ENCODE assay signal across 1 cellular context in the genomic region with DNA sequence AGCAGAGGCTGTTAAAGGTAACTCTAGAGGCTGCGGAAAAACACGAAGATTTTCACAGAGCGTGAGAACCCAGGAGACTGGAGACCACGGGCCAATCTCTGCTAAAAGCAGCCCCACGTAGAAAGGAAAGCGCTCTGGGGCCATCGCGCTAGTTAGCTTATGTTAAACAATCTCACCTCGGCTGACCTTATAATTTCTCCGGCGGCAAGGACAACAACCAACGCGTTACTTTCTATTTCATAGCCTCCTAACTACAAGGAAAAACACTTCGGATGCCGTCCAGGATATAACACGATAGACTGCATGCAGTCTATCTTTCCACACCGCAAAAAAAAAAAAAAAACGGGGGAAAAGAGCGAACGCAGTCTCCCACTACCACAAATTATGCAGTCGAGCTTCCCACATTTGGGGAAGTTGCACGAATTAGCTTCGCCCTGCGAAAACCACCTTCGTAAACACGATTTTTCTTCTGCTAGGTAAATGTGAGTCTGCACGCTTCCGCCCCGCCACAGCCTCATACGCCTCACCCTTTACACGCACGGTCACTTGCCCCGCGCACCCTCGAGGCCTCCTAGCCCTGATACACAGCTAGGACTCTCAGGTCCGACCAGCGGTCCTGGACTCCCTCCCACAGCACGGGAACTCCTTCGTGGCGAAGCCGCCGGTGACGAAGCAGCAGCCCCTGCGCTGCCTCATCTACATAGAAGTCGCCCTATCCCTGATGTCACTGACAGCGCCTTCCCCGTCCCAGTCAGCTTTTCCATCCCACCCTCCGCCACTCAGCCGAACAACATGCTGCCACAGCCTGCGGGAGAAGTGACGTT.
TF ChIP-seq lines count a peak whose summit lies in the region.

No MANE protein-coding gene starts in this region.

TF ChIP-seq in GM12878, 131 proteins besides CTCF, POLR2A, EP300 and RAD21 (continued from another document):
- peak; percentile 76 to 85 for TF ChIP-seq IKZF2 (IDR thresholded peaks at IDR 0.05)
- TF ChIP-seq PKNOX1 (IDR thresholded peaks at IDR 0.05) = peak; percentile 57
- 0 out of 2 replicates have a peak, but pooled peaks have one; percentile 41 for TF ChIP-seq GABPA (IDR thresholded peaks at IDR 0.05; ENCODE audit: low read depth)
- TF ChIP-seq POU2F2 (IDR thresholded peaks at IDR 0.05; ENCODE audit: borderline replicate concordance, low read depth, low read length) = peak; percentile 98
- peak; percentile 100 for TF ChIP-seq PML (IDR thresholded peaks at IDR 0.05; ENCODE audit: low read length)
- no peak for TF ChIP-seq RBBP5 (conservative IDR thresholded peaks at IDR 0.05)
- no peak for TF ChIP-seq SREBF1 (IDR thresholded peaks at IDR 0.05; ENCODE audit: low read length)
- TF ChIP-seq, protein P1, sequence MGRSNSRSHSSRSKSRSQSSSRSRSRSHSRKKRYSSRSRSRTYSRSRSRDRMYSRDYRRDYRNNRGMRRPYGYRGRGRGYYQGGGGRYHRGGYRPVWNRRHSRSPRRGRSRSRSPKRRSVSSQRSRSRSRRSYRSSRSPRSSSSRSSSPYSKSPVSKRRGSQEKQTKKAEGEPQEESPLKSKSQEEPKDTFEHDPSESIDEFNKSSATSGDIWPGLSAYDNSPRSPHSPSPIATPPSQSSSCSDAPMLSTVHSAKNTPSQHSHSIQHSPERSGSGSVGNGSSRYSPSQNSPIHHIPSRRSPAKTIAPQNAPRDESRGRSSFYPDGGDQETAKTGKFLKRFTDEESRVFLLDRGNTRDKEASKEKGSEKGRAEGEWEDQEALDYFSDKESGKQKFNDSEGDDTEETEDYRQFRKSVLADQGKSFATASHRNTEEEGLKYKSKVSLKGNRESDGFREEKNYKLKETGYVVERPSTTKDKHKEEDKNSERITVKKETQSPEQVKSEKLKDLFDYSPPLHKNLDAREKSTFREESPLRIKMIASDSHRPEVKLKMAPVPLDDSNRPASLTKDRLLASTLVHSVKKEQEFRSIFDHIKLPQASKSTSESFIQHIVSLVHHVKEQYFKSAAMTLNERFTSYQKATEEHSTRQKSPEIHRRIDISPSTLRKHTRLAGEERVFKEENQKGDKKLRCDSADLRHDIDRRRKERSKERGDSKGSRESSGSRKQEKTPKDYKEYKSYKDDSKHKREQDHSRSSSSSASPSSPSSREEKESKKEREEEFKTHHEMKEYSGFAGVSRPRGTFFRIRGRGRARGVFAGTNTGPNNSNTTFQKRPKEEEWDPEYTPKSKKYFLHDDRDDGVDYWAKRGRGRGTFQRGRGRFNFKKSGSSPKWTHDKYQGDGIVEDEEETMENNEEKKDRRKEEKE (IDR thresholded peaks at IDR 0.05) = peak; percentile 76; the same call in 1 of the 2 replicates
- TF ChIP-seq NR2F1 (conservative IDR thresholded peaks at IDR 0.05) = peak; percentile 81
- peak in 1 of 2 experiments; percentile 69; a peak in 1 of 3 replicates for TF ChIP-seq EGR1 (IDR thresholded peaks at IDR 0.05; ENCODE audit: borderline replicate concordance in 1 of 2, low read depth in 2 of 2, low read length in 2 of 2)
- no peak for TF ChIP-seq ATF3 (IDR thresholded peaks at IDR 0.05; ENCODE audit: borderline replicate concordance, extremely low read depth, low read depth, low read length)
- TF ChIP-seq CBFB (IDR thresholded peaks at IDR 0.05; ENCODE audit: low read depth) = peak; percentile 100
- TF ChIP-seq TBL1XR1 (IDR thresholded peaks at IDR 0.05; ENCODE audit: low read depth, low read length) = no peak
- TF ChIP-seq LARP7 (IDR thresholded peaks at IDR 0.05) = peak; percentile 76
- TF ChIP-seq ZSCAN29 (IDR thresholded peaks at IDR 0.05) = 0 out of 2 replicates have a peak, but pooled peaks have one; percentile 12
- TF ChIP-seq YBX1 (IDR thresholded peaks at IDR 0.05) = no peak
- peak; percentile 78; the same call in 1 of the 2 replicates for TF ChIP-seq MEF2A (IDR thresholded peaks at IDR 0.05; ENCODE audit: insufficient read depth, low read depth, low read length)
- TF ChIP-seq RUNX3 (IDR thresholded peaks at IDR 0.05; ENCODE audit: low read length) = peak; percentile 88
- no peak for TF ChIP-seq HDAC6 (IDR thresholded peaks at IDR 0.05; ENCODE audit: unreplicated experiment)
- no peak for TF ChIP-seq RCOR1 (conservative IDR thresholded peaks at IDR 0.05; ENCODE audit: low read depth, low read length)
- TF ChIP-seq NFXL1 (IDR thresholded peaks at IDR 0.05; ENCODE audit: borderline replicate concordance) = no peak
- TF ChIP-seq ATF2 (IDR thresholded peaks at IDR 0.05; ENCODE audit: low read length) = peak; percentile 97
- TF ChIP-seq RB1 (IDR thresholded peaks at IDR 0.05; ENCODE audit: borderline replicate concordance) = 0 out of 2 replicates have a peak, but pooled peaks have one; percentile 40
- TF ChIP-seq, protein P2, sequence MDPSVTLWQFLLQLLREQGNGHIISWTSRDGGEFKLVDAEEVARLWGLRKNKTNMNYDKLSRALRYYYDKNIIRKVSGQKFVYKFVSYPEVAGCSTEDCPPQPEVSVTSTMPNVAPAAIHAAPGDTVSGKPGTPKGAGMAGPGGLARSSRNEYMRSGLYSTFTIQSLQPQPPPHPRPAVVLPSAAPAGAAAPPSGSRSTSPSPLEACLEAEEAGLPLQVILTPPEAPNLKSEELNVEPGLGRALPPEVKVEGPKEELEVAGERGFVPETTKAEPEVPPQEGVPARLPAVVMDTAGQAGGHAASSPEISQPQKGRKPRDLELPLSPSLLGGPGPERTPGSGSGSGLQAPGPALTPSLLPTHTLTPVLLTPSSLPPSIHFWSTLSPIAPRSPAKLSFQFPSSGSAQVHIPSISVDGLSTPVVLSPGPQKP (IDR thresholded peaks at IDR 0.05; ENCODE audit: low read depth, low read length) = peak; percentile 48; the same call in 1 of the 2 replicates
- TF ChIP-seq BRCA1 (IDR thresholded peaks at IDR 0.05; ENCODE audit: low read depth, low read length) = no peak
